ENCODE assay signal across 1 cellular context in the genomic region with DNA sequence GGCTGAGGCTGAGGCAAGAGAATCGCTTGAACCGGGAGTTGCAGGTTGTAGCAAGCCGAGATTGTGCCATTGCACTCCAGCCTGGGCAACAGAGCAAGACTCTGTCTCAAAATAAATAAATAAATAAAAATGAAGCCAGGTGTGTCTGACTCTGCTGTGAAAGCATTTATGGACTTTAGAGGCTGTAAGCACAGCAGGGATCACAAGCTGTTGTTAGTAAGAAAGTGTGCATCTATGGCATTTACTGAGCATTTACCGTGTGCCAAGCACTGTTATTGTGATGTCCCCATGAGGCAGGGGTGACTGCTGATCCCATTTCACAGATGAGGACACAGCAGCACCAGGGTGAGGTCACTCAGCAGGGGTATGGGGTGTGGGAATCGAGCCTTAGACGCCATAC.
TF ChIP-seq lines count a peak whose summit lies in the region.

No MANE protein-coding gene starts in this region.

TF ChIP-seq in H1, 55 proteins besides CTCF, POLR2A, EP300 and RAD21:
- no peak for TF ChIP-seq CBX5 (IDR thresholded peaks at IDR 0.05; ENCODE audit: low read depth, low read length)
- TF ChIP-seq, protein P1, sequence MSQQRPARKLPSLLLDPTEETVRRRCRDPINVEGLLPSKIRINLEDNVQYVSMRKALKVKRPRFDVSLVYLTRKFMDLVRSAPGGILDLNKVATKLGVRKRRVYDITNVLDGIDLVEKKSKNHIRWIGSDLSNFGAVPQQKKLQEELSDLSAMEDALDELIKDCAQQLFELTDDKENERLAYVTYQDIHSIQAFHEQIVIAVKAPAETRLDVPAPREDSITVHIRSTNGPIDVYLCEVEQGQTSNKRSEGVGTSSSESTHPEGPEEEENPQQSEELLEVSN (IDR thresholded peaks at IDR 0.05) = no peak
- TF ChIP-seq POLR2AphosphoS5 (IDR thresholded peaks at IDR 0.05; ENCODE audit: low read depth, low read length) = no peak
- no peak for TF ChIP-seq TEAD4 (IDR thresholded peaks at IDR 0.05; ENCODE audit: low read depth, low read length)
- TF ChIP-seq ASH2L (IDR thresholded peaks at IDR 0.05; ENCODE audit: low read length) = no peak
- no peak for TF ChIP-seq RXRA (IDR thresholded peaks at IDR 0.05; ENCODE audit: insufficient read depth, low read depth, low read length)
- no peak for TF ChIP-seq ZNF274 (IDR thresholded peaks at IDR 0.05; ENCODE audit: borderline replicate concordance, extremely low read depth, low read length)
- no peak for TF ChIP-seq GABPA (IDR thresholded peaks at IDR 0.05; ENCODE audit: borderline replicate concordance, insufficient read depth, low read length)
- no peak for TF ChIP-seq POU5F1 (IDR thresholded peaks at IDR 0.05; ENCODE audit: low read depth, low read length)
- no peak for TF ChIP-seq YY1 (IDR thresholded peaks at IDR 0.05; ENCODE audit: low read depth, low read length)
- TF ChIP-seq NRF1 (IDR thresholded peaks at IDR 0.05; ENCODE audit: low read depth, low read length) = no peak
- no peak for TF ChIP-seq RNF2 (IDR thresholded peaks at IDR 0.05; ENCODE audit: borderline replicate concordance, low read depth, low read length, missing control alignments, poor library complexity, severe bottlenecking)
- TF ChIP-seq KDM5A (IDR thresholded peaks at IDR 0.05; ENCODE audit: low read length) = no peak
- no peak for TF ChIP-seq BCL11A (IDR thresholded peaks at IDR 0.05; ENCODE audit: low read depth in 2 of 2, low read length in 2 of 2)
- no peak for TF ChIP-seq CEBPB (IDR thresholded peaks at IDR 0.05; ENCODE audit: low read depth, low read length)
- TF ChIP-seq SIRT6 (IDR thresholded peaks at IDR 0.05; ENCODE audit: low read length) = no peak
- TF ChIP-seq SUZ12 (IDR thresholded peaks at IDR 0.05; ENCODE audit: low read length) = no peak
- TF ChIP-seq CREB1 (IDR thresholded peaks at IDR 0.05) = no peak
- TF ChIP-seq PHF8 (conservative IDR thresholded peaks at IDR 0.05; ENCODE audit: low read depth, low read length) = no peak
